In genomic region chr10:75223507-75223906, GRCh38 we compare ENCODE assay signal across 12 cellular contexts. TPM values are rescaled to one million over a fixed set of nuclear protein-coding genes. Genes with fewer than 3 reads are reported as not detected.
DNase-seq lines count a peak whose midpoint lies in the region; ATAC-seq and TF ChIP-seq lines count a peak whose summit lies in the region.
"Had no signal": no experiment of that assay in that cellular context is flagged by ENCODE, and none has a peak within 500 bp of the region (broad histone marks: within the 10 kb centered on the region; RNA-seq: fewer than 3 reads in every experiment).

No MANE protein-coding gene starts in this region.

- intact Hi-C loops in cardiac septum (cut with DNase I) (no loop called here), upper lobe of right lung (cut with DNase I) (no loop called here)

- no peaks in the 10 kb centered on the region for H3K9me3 Mint-ChIP-seq in central memory CD8-positive, alpha-beta T cell
- H3K9me3 Mint-ChIP-seq in natural killer cell treated with Interleukin-12 subunit alpha and Interleukin-12 subunit beta and Interleukin-15 and Interleukin-18, amount 100 ng/mL, for 72 hours, result no peaks in the 10 kb centered on the region

- H3K9me3 ChIP-seq in right atrium auricular region, result no peaks in the 10 kb centered on the region
- H3K9me3 ChIP-seq in upper lobe of right lung, result no peaks in the 10 kb centered on the region

- DNase-seq in right atrium auricular region (ENCODE audit: low spot score), result no peak
- DNase-seq in cardiac septum (ENCODE audit: low spot score), result no peak
- no peak for DNase-seq in central memory CD8-positive, alpha-beta T cell (ENCODE audit: low spot score in 2 of 2)
- no peak for DNase-seq in natural killer cell treated with Interleukin-12 subunit alpha and Interleukin-12 subunit beta and Interleukin-15 and Interleukin-18, amount 100 ng/mL, for 72 hours (ENCODE audit: low spot score)
- DNase-seq in upper lobe of right lung, result no peak
- DNase-seq in NCI-H2107 treated with DMSO at 0.1 percent for 48 hours (lab: John Stamatoyannopoulos, UW; ENCODE audit: unreplicated experiment), result no peak
- no peak for DNase-seq in cerebellar cortex (ENCODE audit: low spot score)
- no peak for DNase-seq in cerebellar nuclear complex (lab: John Stamatoyannopoulos, UW)
- DNase-seq: activated CD4-positive, CD25-positive, alpha-beta regulatory T cell treated with anti-CD3 and anti-CD28 coated beads, Interleukin-2, amount 50 U/mL, for 72 hours; NCI-H2029 treated with DMSO at 0.1 percent for 48 hours; retina had no signal

- H3K36me3 Mint-ChIP-seq in central memory CD8-positive, alpha-beta T cell (ENCODE audit: insufficient read depth), result peaks cover 83% of the 10 kb centered on the region
- H3K36me3 Mint-ChIP-seq in natural killer cell treated with Interleukin-12 subunit alpha and Interleukin-12 subunit beta and Interleukin-15 and Interleukin-18, amount 100 ng/mL, for 72 hours, result peaks cover 41% of the 10 kb centered on the region

- H3K36me3 ChIP-seq in right atrium auricular region (peaks cover 69% of the 10 kb centered on the region), upper lobe of right lung (peaks cover 84% of the 10 kb centered on the region)

- TF ChIP-seq CTCF in right atrium auricular region (IDR thresholded peaks at IDR 0.05), result no peak
- no peak for TF ChIP-seq CTCF in upper lobe of right lung (IDR thresholded peaks at IDR 0.05)

- H3K4me1 ChIP-seq in right atrium auricular region (peaks cover 0 to 68% of the 10 kb centered on the region in 2 donors), upper lobe of right lung (peaks cover 51% of the 10 kb centered on the region)

- no peaks in the 10 kb centered on the region for H3K27me3 Mint-ChIP-seq in central memory CD8-positive, alpha-beta T cell
- H3K27me3 Mint-ChIP-seq in natural killer cell treated with Interleukin-12 subunit alpha and Interleukin-12 subunit beta and Interleukin-15 and Interleukin-18, amount 100 ng/mL, for 72 hours, result no peaks in the 10 kb centered on the region

- H3K4me3 Mint-ChIP-seq in central memory CD8-positive, alpha-beta T cell, result no peak overlapping the region
- H3K4me3 Mint-ChIP-seq in natural killer cell treated with Interleukin-12 subunit alpha and Interleukin-12 subunit beta and Interleukin-15 and Interleukin-18, amount 100 ng/mL, for 72 hours, result no peak overlapping the region

- peak overlapping the region; percentile 73 for H3K27ac Mint-ChIP-seq in central memory CD8-positive, alpha-beta T cell (ENCODE audit: low read depth)
- peak overlapping the region; percentile 42 to 50 for H3K27ac Mint-ChIP-seq in natural killer cell treated with Interleukin-12 subunit alpha and Interleukin-12 subunit beta and Interleukin-15 and Interleukin-18, amount 100 ng/mL, for 72 hours

- no peak for ATAC-seq in central memory CD8-positive, alpha-beta T cell (replicated peaks; ENCODE audit: extremely low read depth, poor library complexity, severe bottlenecking)
- ATAC-seq in natural killer cell treated with Interleukin-12 subunit alpha and Interleukin-12 subunit beta and Interleukin-15 and Interleukin-18, amount 100 ng/mL, for 72 hours, result no peak
- ATAC-seq in upper lobe of right lung, result no peak
- ATAC-seq: left colon had no signal

- H3K27ac ChIP-seq in right atrium auricular region (peak overlapping the region; percentile 78 to 83), upper lobe of right lung (peak overlapping the region; percentile 73)

- peaks cover 61% of the 10 kb centered on the region for H3K4me1 Mint-ChIP-seq in central memory CD8-positive, alpha-beta T cell
- peaks cover 18 to 26% of the 10 kb centered on the region in 2 donors for H3K4me1 Mint-ChIP-seq in natural killer cell treated with Interleukin-12 subunit alpha and Interleukin-12 subunit beta and Interleukin-15 and Interleukin-18, amount 100 ng/mL, for 72 hours (ENCODE audit: low read depth in 2 of 2)

- H3K27me3 ChIP-seq in right atrium auricular region (no peaks in the 10 kb centered on the region), upper lobe of right lung (no peaks in the 10 kb centered on the region)

- no peak overlapping the region for H3K4me3 ChIP-seq in right atrium auricular region
- no peak overlapping the region for H3K4me3 ChIP-seq in upper lobe of right lung

RNA-seq across cellular contexts. Expression of gene COMTD1, which starts 12.2 kb away (rescaled TPM):
- 10 to 100 TPM; 44.1 to 52.4 TPM for total RNA-seq in right atrium auricular region
- total RNA-seq in cardiac septum, result 29.2 TPM
- 10 to 100 TPM; 22.3 to 58.9 TPM for total RNA-seq in natural killer cell treated with Interleukin-12 subunit alpha and Interleukin-12 subunit beta and Interleukin-15 and Interleukin-18, amount 100 ng/mL, for 72 hours
- total RNA-seq in upper lobe of right lung, result 21.8 TPM

RNA-seq across cellular contexts. Expression of gene VDAC2, which starts 12.9 kb away (rescaled TPM):
- total RNA-seq in right atrium auricular region (100 to 1,000 TPM; 278 to 454 TPM), cardiac septum (388 TPM), upper lobe of right lung (119 TPM)
- total RNA-seq in natural killer cell treated with Interleukin-12 subunit alpha and Interleukin-12 subunit beta and Interleukin-15 and Interleukin-18, amount 100 ng/mL, for 72 hours, result 100 to 1,000 TPM; 160 to 187 TPM
